Comparison of ENCODE assay signal across 19 cellular contexts in genomic region chr14:103869406-103870143, GRCh38. TPM values are rescaled to one million over a fixed set of nuclear protein-coding genes. Genes with fewer than 3 reads are reported as not detected.
"Had no signal": no experiment of that assay in that cellular context is flagged by ENCODE, and none has a peak within 500 bp of the region (broad histone marks: within the 10 kb centered on the region; RNA-seq: fewer than 3 reads in every experiment).

No MANE protein-coding gene starts in this region.

- H3K27ac ChIP-seq: brain microvascular endothelial cell, suprapubic skin had no signal

- H3K4me2 ChIP-seq: smooth muscle cell had no signal

- H3K27me3 ChIP-seq: brain microvascular endothelial cell, suprapubic skin, upper lobe of left lung had no signal

- H3K36me3 ChIP-seq: brain microvascular endothelial cell, suprapubic skin, upper lobe of left lung had no signal

- ATAC-seq: activated T-helper 17 cell treated with anti-CD3 and anti-CD28 coated beads, Interleukin-2, amount 50 U/mL, for 72 hours; left colon; right cardiac atrium; stimulated activated naive CD8-positive, alpha-beta T cell treated with anti-CD3 and anti-CD28 coated beads, Interleukin-15, Interleukin-2, amounts not matched to agents 100 U/mL and 50 U/mL, for 24 hours had no signal

- FAIRE-seq: frontal cortex had no signal

- H3K4me3 ChIP-seq: lung, smooth muscle cell, suprapubic skin, upper lobe of left lung had no signal

- H3K9me3 ChIP-seq: suprapubic skin, upper lobe of left lung had no signal

- DNase-seq: activated CD4-positive, CD25-positive, alpha-beta regulatory T cell; activated naive CD4-positive, alpha-beta T cell treated with Interleukin-2 at 50 U/mL for 16 hours; activated T-cell treated with anti-CD3 and anti-CD28 coated beads for 4 hours; anterior cingulate cortex; brain microvascular endothelial cell; effector memory CD4-positive, alpha-beta T cell; head of caudate nucleus; left colon; naive B cell; stimulated activated CD4-positive, alpha-beta T cell treated with anti-CD3 and anti-CD28 coated beads, Interleukin-4, amount 100 ng/mL, for 4 hours; stimulated activated CD8-positive, alpha-beta memory T cell treated with anti-CD3 and anti-CD28 coated beads, Interleukin-4, amount 100 ng/mL, for 48 hours; stimulated activated naive CD8-positive, alpha-beta T cell treated with anti-CD3 and anti-CD28 coated beads, Interleukin-15, Interleukin-2, amounts not matched to agents 100 U/mL and 50 U/mL, for 24 hours had no signal

RNA-seq across cellular contexts. Expression of gene TDRD9, which starts 58.7 kb away (rescaled TPM):
- polyA plus RNA-seq: smooth muscle cell had no signal
